In the genomic region with DNA sequence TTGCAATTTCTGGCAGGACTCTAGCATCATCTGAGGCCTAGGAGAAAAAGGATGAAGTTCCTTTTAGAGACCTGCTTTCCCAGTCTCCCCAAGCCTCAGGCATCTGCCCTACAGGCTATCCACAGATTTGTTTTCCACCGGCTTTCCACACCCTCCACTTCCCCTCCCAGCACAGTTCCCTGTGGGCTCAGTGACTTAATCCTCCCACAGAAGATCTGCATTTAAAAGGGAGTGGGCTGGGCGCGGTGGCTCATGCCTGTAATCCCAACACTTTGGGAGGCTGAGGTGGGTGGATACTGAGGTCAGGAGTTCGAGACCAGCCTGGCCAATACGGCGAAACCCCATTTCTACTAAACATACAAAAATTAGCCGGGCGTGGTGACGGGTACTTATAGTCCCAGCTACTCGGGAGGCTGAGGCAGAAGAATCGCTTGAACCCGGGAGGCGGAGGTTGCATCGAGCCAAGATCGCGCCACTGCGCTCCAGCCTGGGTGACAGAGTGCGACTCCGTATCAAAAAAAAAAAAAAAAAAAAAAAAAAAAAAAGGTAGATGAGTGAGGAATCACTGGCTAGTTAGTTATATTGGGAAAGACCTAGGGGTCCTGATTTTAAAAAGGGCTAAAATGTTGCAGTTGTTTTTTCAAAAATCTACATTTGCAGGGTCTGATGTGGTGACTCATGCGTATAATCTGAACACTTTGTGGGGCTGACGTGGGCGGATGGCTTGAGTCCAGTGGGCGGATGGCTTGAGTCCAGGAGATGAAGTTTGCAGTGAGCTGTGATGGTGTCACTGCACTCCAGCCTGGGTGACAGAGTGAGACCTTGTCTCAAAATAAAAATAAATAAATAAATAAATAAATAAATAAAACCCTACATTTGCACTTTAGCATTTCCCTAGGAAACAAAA, we compare ENCODE assay signal across 13 cellular contexts.
DNase-seq lines count a peak whose midpoint lies in the region; ATAC-seq lines count a peak whose summit lies in the region.
"Had no signal": no experiment of that assay in that cellular context is flagged by ENCODE, and none has a peak within 500 bp of the region (broad histone marks: within the 10 kb centered on the region; RNA-seq: fewer than 3 reads in every experiment).

No MANE protein-coding gene starts in this region.

- H3K36me3 ChIP-seq in SJSA1 (no peaks in the 10 kb centered on the region), trophoblast cell (ENCODE audit: control insufficient read depth in 1 of 2, insufficient read depth in 2 of 2, low read length in 2 of 2) (no peaks in the 10 kb centered on the region)

- H3K27me3 ChIP-seq in SJSA1 (replicated peaks), result no peaks in the 10 kb centered on the region
- H3K27me3 ChIP-seq in trophoblast cell (ENCODE audit: insufficient read depth, low read length), result no peaks in the 10 kb centered on the region

- peaks cover 2% of the 10 kb centered on the region for H3K79me1 ChIP-seq in trophoblast cell (ENCODE audit: low read length)

- H3K9me3 Mint-ChIP-seq in activated T-cell treated with anti-CD3 and anti-CD28 coated beads, Interleukin-2, amount 50 U/mL, for 4 hours, result no peaks in the 10 kb centered on the region
- H3K9me3 Mint-ChIP-seq: stimulated activated naive CD8-positive, alpha-beta T cell treated with anti-CD3 and anti-CD28 coated beads, Interleukin-15, amount 100 ng/mL, for 72 hours had no signal

- peak overlapping the region; percentile 45 for H2AK5ac ChIP-seq in trophoblast cell (ENCODE audit: low read length)

- H3K9ac ChIP-seq in trophoblast cell (ENCODE audit: low read length), result no peak overlapping the region

- ATAC-seq in HG03095 (IDR thresholded peaks at IDR 0.05; ENCODE audit: unreplicated experiment), result no peak
- no peak for ATAC-seq in activated T-cell treated with anti-CD3 and anti-CD28 coated beads, Interleukin-2, amount 50 U/mL, for 4 hours
- ATAC-seq: stimulated activated naive CD8-positive, alpha-beta T cell treated with anti-CD3 and anti-CD28 coated beads, Interleukin-15, amount 100 ng/mL, for 72 hours had no signal

- H3K9me3 ChIP-seq in SJSA1 (replicated peaks) (no peaks in the 10 kb centered on the region), trophoblast cell (ENCODE audit: insufficient read depth, low read depth, low read length) (no peaks in the 10 kb centered on the region)

- no peak overlapping the region for H2BK5ac ChIP-seq in trophoblast cell (ENCODE audit: low read depth, low read length, poor library complexity)

- H3K79me2 ChIP-seq in trophoblast cell (ENCODE audit: control insufficient read depth, insufficient read depth, low read length, poor library complexity), result no peaks in the 10 kb centered on the region

- H4K12ac ChIP-seq in trophoblast cell (ENCODE audit: low read depth, low read length), result no peak overlapping the region

- no peak overlapping the region for H2AFZ ChIP-seq in trophoblast cell (ENCODE audit: insufficient read depth, low read length, poor library complexity)

- no peak overlapping the region for H3K14ac ChIP-seq in trophoblast cell (ENCODE audit: low read length)

- H3K4me1 Mint-ChIP-seq in activated T-cell treated with anti-CD3 and anti-CD28 coated beads, Interleukin-2, amount 50 U/mL, for 4 hours (ENCODE audit: low read depth), result no peaks in the 10 kb centered on the region
- H3K4me1 Mint-ChIP-seq: CD14-positive monocyte; stimulated activated naive CD8-positive, alpha-beta T cell treated with anti-CD3 and anti-CD28 coated beads, Interleukin-15, amount 100 ng/mL, for 72 hours had no signal

- no peak overlapping the region for H3K23ac ChIP-seq in trophoblast cell (ENCODE audit: low read length)

- H3K27me3 Mint-ChIP-seq in activated T-cell treated with anti-CD3 and anti-CD28 coated beads, Interleukin-2, amount 50 U/mL, for 4 hours (ENCODE audit: low read depth), result no peaks in the 10 kb centered on the region

- H3K4me3 ChIP-seq in SJSA1 (no peak overlapping the region), trophoblast cell (ENCODE audit: low read depth, low read length) (no peak overlapping the region)

- H3K4ac ChIP-seq in trophoblast cell (ENCODE audit: low read depth, low read length), result no peak overlapping the region

- H3K27ac ChIP-seq in SJSA1 (no peak overlapping the region), trophoblast cell (ENCODE audit: low read depth, low read length) (no peak overlapping the region)

- DNase-seq in GM04504 (ENCODE audit: low read depth) (peak; percentile 8), SJSA1 (ENCODE audit: low read depth in 1 of 2, low spot score in 2 of 2) (peak; percentile 36 to 70), glomerular visceral epithelial cell (ENCODE audit: extremely low spot score) (peak; percentile 34), trophoblast cell (no peak), Ammon's horn (ENCODE audit: low spot score) (no peak), pons (ENCODE audit: low spot score) (no peak)
- no peak for DNase-seq in activated T-cell treated with anti-CD3 and anti-CD28 coated beads, Interleukin-2, amount 50 U/mL, for 4 hours
- DNase-seq: activated CD8-positive, alpha-beta memory T cell treated with anti-CD3 and anti-CD28 coated beads, Interleukin-2, amount 50 U/mL, for 4 hours; GDM1; NCI-H446; stimulated activated naive CD8-positive, alpha-beta T cell treated with anti-CD3 and anti-CD28 coated beads, Interleukin-15, amount 100 ng/mL, for 72 hours had no signal

- no peaks in the 10 kb centered on the region for H3K36me3 Mint-ChIP-seq in activated T-cell treated with anti-CD3 and anti-CD28 coated beads, Interleukin-2, amount 50 U/mL, for 4 hours (ENCODE audit: insufficient read depth)
- H3K36me3 Mint-ChIP-seq: CD14-positive monocyte had no signal

- no peak overlapping the region for H3K4me3 Mint-ChIP-seq in activated T-cell treated with anti-CD3 and anti-CD28 coated beads, Interleukin-2, amount 50 U/mL, for 4 hours
- H3K4me3 Mint-ChIP-seq: stimulated activated naive CD8-positive, alpha-beta T cell treated with anti-CD3 and anti-CD28 coated beads, Interleukin-15, amount 100 ng/mL, for 72 hours had no signal

- H2BK120ac ChIP-seq in trophoblast cell (ENCODE audit: insufficient read depth, low read length, poor library complexity), result no peak overlapping the region

- H3K4me1 ChIP-seq in SJSA1 (replicated peaks) (peaks cover 15% of the 10 kb centered on the region), trophoblast cell (ENCODE audit: control insufficient read depth in 1 of 2, insufficient read depth in 2 of 2, low read length in 2 of 2) (no peaks in the 10 kb centered on the region)

- WGBS in trophoblast cell (ENCODE audit: extremely low coverage, insufficient coverage, insufficient read length), result no CpG with 5 or more reads among the region's 23 CpGs

- H2BK12ac ChIP-seq in trophoblast cell (ENCODE audit: low read length), result no peak overlapping the region

- H3K18ac ChIP-seq in trophoblast cell (ENCODE audit: low read length), result no peak overlapping the region

- no peak overlapping the region for H3K4me2 ChIP-seq in trophoblast cell (ENCODE audit: low read length)

- H4K8ac ChIP-seq in trophoblast cell (ENCODE audit: low read depth, low read length), result no peak overlapping the region

- H4K91ac ChIP-seq in trophoblast cell (ENCODE audit: low read depth, low read length), result no peak overlapping the region

Comparison
In these comparisons a context has a peak if more than half of its experiments do, and no peak if none do; other contexts are left out.
1. DNase-seq: peak in GM04504 (single experiment), SJSA1 (2 of 2) and glomerular visceral epithelial cell (single experiment); none in trophoblast cell (0 of 2), Ammon's horn (single experiment), pons (single experiment) and activated T-cell treated with anti-CD3 and anti-CD28 coated beads, Interleukin-2, amount 50 U/mL, for 4 hours (single experiment).